In genomic region chr7:142670504-142670903, GRCh38 we compare ENCODE assay signal across 26 cellular contexts.
A peak's percentile ranks its signal among the peaks of the same experiment; 100 is the strongest.
DNase-seq lines count a peak whose midpoint lies in the region; ATAC-seq, FAIRE-seq and TF ChIP-seq lines count a peak whose summit lies in the region.
"Had no signal": no experiment of that assay in that cellular context is flagged by ENCODE, and none has a peak within 500 bp of the region (broad histone marks: within the 10 kb centered on the region; RNA-seq: fewer than 3 reads in every experiment).

No MANE protein-coding gene starts in this region.

- CTCF ChIA-PET in T-cell (lab: Charles Lee) (interaction anchor here (0.9 to 6.3 kb wide), 5 partner anchors 33 to 143 kb away, joined by 3 to 66 read pairs (median 14); no protein-coding TSS in a partner anchor), K562 (lab: Yijun Ruan, JAX; ENCODE audit: low intra/inter-chr PET ratio) (interaction anchor here (1.8 kb wide), 1 partner anchor 140 kb away, joined by 5 read pairs; no protein-coding TSS in a partner anchor)

- POLR2A ChIA-PET in T-cell (lab: Charles Lee) (no interaction called here), K562 (lab: Yijun Ruan, JAX) (no interaction called here)

- no peaks in the 10 kb centered on the region for H3K36me3 ChIP-seq in K562 (ENCODE audit: control insufficient read depth, insufficient read depth, low read length)
- H3K36me3 ChIP-seq in thyroid gland: no peaks in the 10 kb centered on the region
- H3K36me3 ChIP-seq: upper lobe of right lung had no signal

- BruUV-seq in K562 (replicated peaks; lab: Mats Ljungman, UMichigan): no TSS peak

- in situ Hi-C loops in K562 (cut with MboI): no loop called here

- H3K27ac ChIP-seq in K562 (ENCODE audit: extremely low read depth, low read depth, low read length) (no peak overlapping the region), thyroid gland (no peak overlapping the region)
- H3K27ac ChIP-seq: coronary artery, PC-9, upper lobe of right lung had no signal

- peaks cover 0 to 2% of the 10 kb centered on the region in 2 donors for H3K9me3 Mint-ChIP-seq in activated T-cell treated with anti-CD3 and anti-CD28 coated beads, Interleukin-2, amount 50 U/mL, for 72 hours
- no peaks in the 10 kb centered on the region for H3K9me3 Mint-ChIP-seq in T-cell
- no peaks in the 10 kb centered on the region for H3K9me3 Mint-ChIP-seq in stimulated activated naive CD8-positive, alpha-beta T cell treated with anti-CD3 and anti-CD28 coated beads, Interleukin-15, amount 100 ng/mL, for 72 hours
- H3K9me3 Mint-ChIP-seq: memory B cell had no signal

- no peak for TF ChIP-seq EP300 in K562 (IDR thresholded peaks at IDR 0.05; ENCODE audit: low read length)

- H3K36me3 Mint-ChIP-seq in activated T-cell treated with anti-CD3 and anti-CD28 coated beads, Interleukin-2, amount 50 U/mL, for 72 hours (ENCODE audit: insufficient read depth in 2 of 2): no peaks in the 10 kb centered on the region
- no peaks in the 10 kb centered on the region for H3K36me3 Mint-ChIP-seq in T-cell
- H3K36me3 Mint-ChIP-seq: memory B cell had no signal

- H3K4me1 ChIP-seq in K562 (replicated peaks in 1 of 2; ENCODE audit: control insufficient read depth in 2 of 2, insufficient read depth in 2 of 2, low read length in 2 of 2) (no peaks in the 10 kb centered on the region), thyroid gland (no peaks in the 10 kb centered on the region)
- H3K4me1 ChIP-seq: upper lobe of right lung had no signal

- no peaks in the 10 kb centered on the region for H4K20me1 ChIP-seq in K562 (replicated peaks; ENCODE audit: control insufficient read depth, insufficient read depth, low read length)

- no peak for TF ChIP-seq RAD21 in K562 (CRISPR knock-in tag; conservative IDR thresholded peaks at IDR 0.05 in 1 of 2, IDR thresholded peaks at IDR 0.05 in 1 of 2)

- intact Hi-C loops in K562 (cut with micrococcal nuclease): no loop called here
- intact Hi-C loops in thyroid gland (cut with DNase I): no loop called here

- H3K27ac Mint-ChIP-seq in activated T-cell treated with anti-CD3 and anti-CD28 coated beads, Interleukin-2, amount 50 U/mL, for 72 hours: peak overlapping the region; percentile 81
- peak overlapping the region; percentile 83 to 85 for H3K27ac Mint-ChIP-seq in T-cell
- peak overlapping the region; percentile 54 to 86 for H3K27ac Mint-ChIP-seq in stimulated activated naive CD8-positive, alpha-beta T cell treated with anti-CD3 and anti-CD28 coated beads, Interleukin-15, amount 100 ng/mL, for 72 hours
- H3K27ac Mint-ChIP-seq: memory B cell had no signal

- peak; percentile 19 for FAIRE-seq in K562 (lab: Jason Lieb, UNC)
- FAIRE-seq in frontal cortex (lab: Jason Lieb, UNC): no peak
- FAIRE-seq: GM18507, H1, TTC549 had no signal

- H3K4me2 ChIP-seq in K562 (ENCODE audit: insufficient read depth, low read length): no peak overlapping the region
- H3K4me2 ChIP-seq: PC-9 had no signal

- no peak for DNase-seq in activated T-cell treated with anti-CD3 and anti-CD28 coated beads, Interleukin-2, amount 50 U/mL, for 72 hours
- DNase-seq in activated T-cell treated with anti-CD3 and anti-CD28 coated beads for 4 hours: no peak
- peak in 1 of 34 experiments; percentile 4 for DNase-seq in T-cell
- DNase-seq in K562 (ENCODE audit: extremely low read depth in 1 of 4, low spot score in 3 of 4): no peak
- no peak for DNase-seq in stimulated activated naive CD8-positive, alpha-beta T cell treated with anti-CD3 and anti-CD28 coated beads, Interleukin-15, amount 100 ng/mL, for 72 hours
- DNase-seq in frontal cortex (ENCODE audit: low spot score in 2 of 2): no peak
- no peak for DNase-seq in HT-29 (ENCODE audit: low spot score)
- no peak for DNase-seq in thyroid gland
- DNase-seq: ACHN; activated CD4-positive, alpha-beta T cell treated with anti-CD3 and anti-CD28 coated beads for 1 hour; C1 segment of cervical spinal cord; DMS 273 treated with DMSO at 0.1 percent for 48 hours; glutamatergic neuron; IMR-90; NCI-H1417; NCI-H2081 treated with DMSO at 0.1 percent for 48 hours; NCI-H446; PC-9; SHP77; stimulated activated CD4-positive, alpha-beta T cell treated with anti-CD3 and anti-CD28 coated beads, Interleukin-4, amount 100 ng/mL, for 24 hours; upper lobe of right lung had no signal

- no peak overlapping the region for H3K9ac ChIP-seq in K562 (ENCODE audit: insufficient read depth in 1 of 2, low read depth in 2 of 2, low read length in 2 of 2)

- H2AFZ ChIP-seq in K562 (ENCODE audit: low read depth, low read length): no peak overlapping the region
- H2AFZ ChIP-seq: PC-9 had no signal

- no peak overlapping the region for H3K4me3 ChIP-seq in K562
- H3K4me3 ChIP-seq in thyroid gland (replicated peaks in 1 of 3): no peak overlapping the region
- H3K4me3 ChIP-seq: coronary artery, PC-9, upper lobe of right lung had no signal

- WGBS in K562 (ENCODE audit: insufficient coverage, low coverage, missing lambda C conversion rate): 0% methylated on average over 1 of the region's 1 CpG
- 0 to 28% methylated on average over 1 of the region's 1 CpG for WGBS in thyroid gland, 2 donors

- peaks cover 25% of the 10 kb centered on the region for H3K4me1 Mint-ChIP-seq in activated T-cell treated with anti-CD3 and anti-CD28 coated beads, Interleukin-2, amount 50 U/mL, for 72 hours (ENCODE audit: low read depth)
- peaks cover 24 to 32% (median 25%) of the 10 kb centered on the region in 3 donors for H3K4me1 Mint-ChIP-seq in T-cell
- peaks cover 25% of the 10 kb centered on the region for H3K4me1 Mint-ChIP-seq in stimulated activated naive CD8-positive, alpha-beta T cell treated with anti-CD3 and anti-CD28 coated beads, Interleukin-15, amount 100 ng/mL, for 72 hours

- H3K9me3 ChIP-seq in K562 (replicated peaks; ENCODE audit: control insufficient read depth, insufficient read depth, low read depth, low read length) (no peaks in the 10 kb centered on the region), thyroid gland (no peaks in the 10 kb centered on the region)
- H3K9me3 ChIP-seq: upper lobe of right lung had no signal

- ATAC-seq in activated T-cell treated with anti-CD3 and anti-CD28 coated beads, Interleukin-2, amount 50 U/mL, for 72 hours (replicated peaks in 1 of 2): no peak
- ATAC-seq in T-cell (replicated peaks in 1 of 4) (peak in 3 of 4 experiments; percentile 41 to 71 (median 57)), K562 (no peak)
- no peak for ATAC-seq in stimulated activated naive CD8-positive, alpha-beta T cell treated with anti-CD3 and anti-CD28 coated beads, Interleukin-15, amount 100 ng/mL, for 72 hours
- ATAC-seq: upper lobe of right lung had no signal

- TF ChIP-seq POLR2A in K562 (conservative IDR thresholded peaks at IDR 0.05) (no peak), thyroid gland (IDR thresholded peaks at IDR 0.05) (no peak)

- H3K9me1 ChIP-seq in K562 (ENCODE audit: control insufficient read depth, insufficient read depth, low read length): no peaks in the 10 kb centered on the region

- no peaks in the 10 kb centered on the region for H3K79me2 ChIP-seq in K562 (ENCODE audit: control insufficient read depth, insufficient read depth, low read length)

- no peaks in the 10 kb centered on the region for H3K27me3 Mint-ChIP-seq in activated T-cell treated with anti-CD3 and anti-CD28 coated beads, Interleukin-2, amount 50 U/mL, for 72 hours (ENCODE audit: low read depth)
- H3K27me3 Mint-ChIP-seq in T-cell: no peaks in the 10 kb centered on the region
- no peaks in the 10 kb centered on the region for H3K27me3 Mint-ChIP-seq in stimulated activated naive CD8-positive, alpha-beta T cell treated with anti-CD3 and anti-CD28 coated beads, Interleukin-15, amount 100 ng/mL, for 72 hours
- H3K27me3 Mint-ChIP-seq: memory B cell had no signal

- H3K27me3 ChIP-seq in K562 (ENCODE audit: control insufficient read depth in 2 of 2, insufficient read depth in 2 of 2, low read length in 2 of 2): no peaks in the 10 kb centered on the region
- no peaks in the 10 kb centered on the region for H3K27me3 ChIP-seq in thyroid gland
- H3K27me3 ChIP-seq: upper lobe of right lung had no signal

- peak overlapping the region; percentile 37 to 39 for H3K4me3 Mint-ChIP-seq in activated T-cell treated with anti-CD3 and anti-CD28 coated beads, Interleukin-2, amount 50 U/mL, for 72 hours
- H3K4me3 Mint-ChIP-seq in T-cell: peak overlapping the region; percentile 49 to 60 (median 57)
- peak overlapping the region; percentile 35 to 66 for H3K4me3 Mint-ChIP-seq in stimulated activated naive CD8-positive, alpha-beta T cell treated with anti-CD3 and anti-CD28 coated beads, Interleukin-15, amount 100 ng/mL, for 72 hours
- H3K4me3 Mint-ChIP-seq: memory B cell had no signal

- TF ChIP-seq CTCF in K562 (IDR thresholded peaks at IDR 0.05 in 2 of 3, conservative IDR thresholded peaks at IDR 0.05 in 1 of 3; ENCODE audit: insufficient read depth in 2 of 3, low read depth in 1 of 3, low read length in 3 of 3) (no peak), thyroid gland (IDR thresholded peaks at IDR 0.05) (no peak)

TF ChIP-seq in K562, 482 proteins besides CTCF, POLR2A, EP300 and RAD21 (continues in another document):
- TF ChIP-seq SNRNP70 (optimal IDR thresholded peaks at IDR 0.05; ENCODE audit: low read depth, low read length) (no peak), BHLHE40 (IDR thresholded peaks at IDR 0.05; ENCODE audit: low read length) (no peak), NR2C2 (CRISPR knock-in tag; IDR thresholded peaks at IDR 0.05) (no peak), NR2C2 (tag; IDR thresholded peaks at IDR 0.05) (no peak), ZNF212 (CRISPR knock-in tag; IDR thresholded peaks at IDR 0.05) (no peak), ZFP1 (CRISPR knock-in tag; IDR thresholded peaks at IDR 0.05) (no peak), ZBED1 (IDR thresholded peaks at IDR 0.05) (no peak)

Comparison
In these comparisons a context has a peak if more than half of its experiments do, and no peak if none do; other contexts are left out.
1. ATAC-seq: peak in T-cell (3 of 4); none in activated T-cell treated with anti-CD3 and anti-CD28 coated beads, Interleukin-2, amount 50 U/mL, for 72 hours (0 of 2), K562 (single experiment) and stimulated activated naive CD8-positive, alpha-beta T cell treated with anti-CD3 and anti-CD28 coated beads, Interleukin-15, amount 100 ng/mL, for 72 hours (single experiment).
2. Peak in every context shown above with its lines, with median percentiles within 50 percentile points of each other: H3K27ac Mint-ChIP-seq and H3K4me3 Mint-ChIP-seq.